16 cellular contexts compared by ENCODE assay signal in the genomic region with DNA sequence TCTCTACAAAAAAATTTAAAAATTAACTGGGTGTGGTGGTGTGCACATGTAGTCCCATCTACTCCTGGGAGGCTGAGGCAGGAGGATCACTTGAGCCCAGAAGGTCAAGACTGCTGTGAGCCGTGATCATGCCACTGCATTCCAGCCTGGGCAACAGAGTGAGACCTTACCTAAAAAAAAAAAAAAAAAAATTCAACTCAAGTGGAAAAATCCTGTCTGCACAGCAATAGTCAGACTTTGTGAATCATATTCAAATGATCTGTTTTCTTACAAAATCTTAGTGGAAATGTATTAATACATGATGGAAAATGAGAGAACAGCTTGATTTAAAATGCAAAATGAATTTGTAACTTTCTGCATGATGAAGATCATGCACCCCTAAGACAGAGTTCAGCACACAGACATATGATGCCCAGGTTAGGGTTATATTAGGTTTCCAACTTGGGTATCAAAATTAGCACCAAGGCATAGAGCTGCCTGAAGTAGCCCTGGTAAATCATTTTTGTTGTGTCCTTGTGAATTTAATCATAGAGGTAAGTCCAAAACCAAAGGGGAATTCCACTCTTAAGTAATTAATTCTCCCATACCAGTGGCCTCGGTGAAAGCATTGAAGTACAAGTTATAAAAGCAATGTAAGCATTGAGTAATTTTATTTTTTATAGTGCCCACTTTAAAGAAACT.
DNase-seq lines count a peak whose midpoint lies in the region; ATAC-seq and TF ChIP-seq lines count a peak whose summit lies in the region.
"Had no signal": no experiment of that assay in that cellular context is flagged by ENCODE, and none has a peak within 500 bp of the region (broad histone marks: within the 10 kb centered on the region; RNA-seq: fewer than 3 reads in every experiment).

No MANE protein-coding gene starts in this region.

- H2BK15ac ChIP-seq in mesenchymal stem cell (ENCODE audit: low read depth, poor library complexity, severe bottlenecking), result no peak overlapping the region

- H3K23ac ChIP-seq in mesenchymal stem cell (ENCODE audit: low read length in 2 of 2), result no peak overlapping the region

- no peak overlapping the region for H3K14ac ChIP-seq in mesenchymal stem cell (ENCODE audit: low read length in 2 of 2)

- no peak overlapping the region for H3K4me3 Mint-ChIP-seq in T-helper 17 cell

- H3K4ac ChIP-seq in mesenchymal stem cell (ENCODE audit: low read depth in 1 of 2, low read length in 2 of 2), result no peak overlapping the region

- in situ Hi-C loops in GM13977 (cut with MboI; ENCODE audit: low pct_unique_long_range_greater_than_20kb, low sequenced_read_pairs, unreplicated experiment), result no loop called here

- no peak overlapping the region for H2BK120ac ChIP-seq in mesenchymal stem cell (ENCODE audit: low read depth, low read length)

- no peak overlapping the region for H3K4me2 ChIP-seq in mesenchymal stem cell (ENCODE audit: low read length, poor library complexity, severe bottlenecking)

- no peak for TF ChIP-seq CTCF in GM13977 (IDR thresholded peaks at IDR 0.05; ENCODE audit: extremely low read depth, insufficient read depth, missing control alignments)
- TF ChIP-seq CTCF in mucosa of descending colon (IDR thresholded peaks at IDR 0.05), result no peak

- H3K36me3 Mint-ChIP-seq in T-helper 17 cell (ENCODE audit: low read depth), result peaks cover 2% of the 10 kb centered on the region

- DNase-seq in GM13977 (ENCODE audit: low spot score), result peak; percentile 13
- no peak for DNase-seq in T-helper 17 cell
- no peak for DNase-seq in mesenchymal stem cell
- no peak for DNase-seq in NCI-H82 (lab: John Stamatoyannopoulos, UW)
- no peak for DNase-seq in NCI-H2107 (lab: John Stamatoyannopoulos, UW)
- no peak for DNase-seq in mucosa of descending colon
- DNase-seq: brain microvascular endothelial cell; IMR-90; NCI-H1105 treated with DMSO at 0.1 percent for 48 hours; NCI-H2227 treated with DMSO at 0.1 percent for 48 hours; nucleus accumbens; stimulated activated naive CD4-positive, alpha-beta T cell treated with Interleukin-2 at 50 U/mL for 16 hours; uterus had no signal

- no peak overlapping the region for H3K27ac ChIP-seq in mesenchymal stem cell (ENCODE audit: low read length, poor library complexity, severe bottlenecking)
- H3K27ac ChIP-seq: brain microvascular endothelial cell, SK-N-MC, uterus, VCaP had no signal

- no peaks in the 10 kb centered on the region for H3K27me3 Mint-ChIP-seq in T-helper 17 cell

- no peak overlapping the region for H4K91ac ChIP-seq in mesenchymal stem cell (ENCODE audit: low read length)

- H3K27ac Mint-ChIP-seq in T-helper 17 cell, result peak overlapping the region; percentile 83

- H2BK12ac ChIP-seq in mesenchymal stem cell (ENCODE audit: low read length in 2 of 2), result no peak overlapping the region

- H3K4me1 Mint-ChIP-seq in T-helper 17 cell, result peaks cover 34% of the 10 kb centered on the region

- H4K8ac ChIP-seq in mesenchymal stem cell (ENCODE audit: low read length), result no peak overlapping the region

- H3K4me3 ChIP-seq in mesenchymal stem cell (ENCODE audit: insufficient read depth in 1 of 2, low read depth in 1 of 2, low read length in 2 of 2) (no peak overlapping the region), mucosa of descending colon (no peak overlapping the region)
- H3K4me3 ChIP-seq: SK-N-MC, uterus had no signal

- no peak overlapping the region for H2AFZ ChIP-seq in mesenchymal stem cell (ENCODE audit: low read depth, low read length)

- H3K36me3 ChIP-seq in mesenchymal stem cell (ENCODE audit: control insufficient read depth in 1 of 2, insufficient read depth in 2 of 2, low read depth in 1 of 2, low read length in 2 of 2), result peaks cover 2 to 61% of the 10 kb centered on the region in 2 experiments
- H3K36me3 ChIP-seq in mucosa of descending colon (ENCODE audit: low read depth), result no peaks in the 10 kb centered on the region
- H3K36me3 ChIP-seq: uterus had no signal

- intact Hi-C loops in mucosa of descending colon (cut with DNase I, micrococcal nuclease), result no loop called here

- no peak overlapping the region for H3K18ac ChIP-seq in mesenchymal stem cell (ENCODE audit: low read depth in 1 of 2, low read length in 2 of 2)

- H3K9me3 ChIP-seq in T-helper 17 cell (ENCODE audit: control insufficient read depth, low read length, poor library complexity, severe bottlenecking) (no peaks in the 10 kb centered on the region), mesenchymal stem cell (ENCODE audit: control insufficient read depth, low read length) (no peaks in the 10 kb centered on the region), mucosa of descending colon (no peaks in the 10 kb centered on the region)
- H3K9me3 ChIP-seq: uterus had no signal

- no peaks in the 10 kb centered on the region for H3K27me3 ChIP-seq in mesenchymal stem cell (ENCODE audit: control insufficient read depth in 1 of 2, insufficient read depth in 1 of 2, low read length in 2 of 2)
- H3K27me3 ChIP-seq: brain microvascular endothelial cell, uterus had no signal

- peaks cover 16% of the 10 kb centered on the region for H3K79me1 ChIP-seq in mesenchymal stem cell (replicated peaks; ENCODE audit: low read length, poor library complexity, severe bottlenecking)

- WGBS in mesenchymal stem cell, result no CpG with 5 or more reads among the region's 2 CpGs

- ATAC-seq in GM21423 (IDR thresholded peaks at IDR 0.05; ENCODE audit: unreplicated experiment) (peak; percentile 32), T-helper 17 cell (no peak), mucosa of descending colon (no peak)

- H2BK5ac ChIP-seq in mesenchymal stem cell (ENCODE audit: low read depth, low read length, poor library complexity, severe bottlenecking), result no peak overlapping the region

- peaks cover 4% of the 10 kb centered on the region for H3K4me1 ChIP-seq in mesenchymal stem cell (ENCODE audit: control insufficient read depth, insufficient read depth, low read depth, low read length)
- no peaks in the 10 kb centered on the region for H3K4me1 ChIP-seq in mucosa of descending colon (ENCODE audit: low read depth)
- H3K4me1 ChIP-seq: uterus had no signal

- peak overlapping the region; percentile 60 for H3K9ac ChIP-seq in mesenchymal stem cell (ENCODE audit: low read length)

- no peak overlapping the region for H2AK5ac ChIP-seq in mesenchymal stem cell (ENCODE audit: low read length, severe bottlenecking)
